ENCODE assay signal across 8 cellular contexts in the genomic region with DNA sequence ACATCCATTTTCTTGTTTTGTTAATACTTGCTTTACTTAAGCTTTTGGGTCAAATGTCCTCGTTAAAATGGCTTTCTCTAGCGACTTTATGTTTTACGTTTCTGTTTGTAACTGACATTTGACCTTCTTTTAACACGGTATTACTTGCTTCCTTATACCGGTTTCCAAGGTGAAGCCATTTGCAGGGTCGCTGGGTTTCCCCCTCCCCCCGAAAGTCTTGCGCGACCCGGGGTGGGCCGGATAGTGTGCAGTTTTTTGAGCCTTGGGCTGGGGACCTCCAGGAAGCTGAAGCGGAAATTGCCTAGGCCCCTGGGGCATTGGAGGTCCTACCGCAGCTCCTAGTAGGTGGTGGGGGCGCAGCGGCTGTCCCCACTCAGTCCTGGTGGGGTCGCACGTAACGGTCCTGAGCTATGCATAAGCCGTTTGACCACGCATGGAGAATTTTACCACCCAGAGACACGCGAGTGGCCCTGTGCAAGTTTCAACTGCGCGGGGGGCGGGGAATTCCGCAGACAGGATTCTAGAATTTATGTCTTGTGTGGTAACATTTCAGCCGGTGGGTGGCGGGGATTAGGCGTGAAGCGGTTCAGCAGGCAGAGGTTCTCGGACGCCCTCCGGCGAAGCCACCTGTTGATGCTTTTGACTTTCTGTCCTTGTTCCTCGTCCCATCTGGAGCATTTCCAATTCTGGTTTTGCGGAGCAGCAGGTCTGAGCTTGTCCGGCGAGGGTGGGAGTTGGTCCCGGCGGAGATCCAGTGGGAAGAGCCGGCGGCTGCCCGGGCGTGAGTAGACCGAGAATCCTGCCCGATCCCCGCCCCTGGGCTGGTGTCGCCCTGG. TPM values are rescaled to one million over a fixed set of nuclear protein-coding genes. Genes with fewer than 3 reads are reported as not detected.
A peak's percentile ranks its signal among the peaks of the same experiment; 100 is the strongest.
DNase-seq lines count a peak whose midpoint lies in the region; ATAC-seq and TF ChIP-seq lines count a peak whose summit lies in the region.

No MANE protein-coding gene starts in this region.

- under 1% methylated on average over 24 of the region's 48 CpGs for WGBS in mammary epithelial cell (ENCODE audit: low coverage, missing lambda C conversion rate)

- CTCF ChIA-PET in mammary epithelial cell (lab: Charles Lee; ENCODE audit: low non-redundant PET) = interaction anchor here (0.6 to 0.7 kb wide), 3 partner anchors 33 to 40 kb away, joined by 3 to 5 read pairs (median 3); no protein-coding TSS in a partner anchor

- H3K27ac ChIP-seq in VCaP (peak overlapping the region; percentile 98), mammary epithelial cell (ENCODE audit: insufficient read depth, low read depth, low read length) (peak overlapping the region; percentile 90)

- dilution Hi-C loops in mammary epithelial cell (cut with HindIII; ENCODE audit: low sequenced_read_pairs) = loop anchor here (5.0 kb wide), 2 partner anchors 34 to 36 kb away; no protein-coding TSS in a partner anchor

- no peaks in the 10 kb centered on the region for H3K9me3 ChIP-seq in mammary epithelial cell (replicated peaks; ENCODE audit: insufficient read depth, low read length)

- no peaks in the 10 kb centered on the region for H3K27me3 ChIP-seq in mammary epithelial cell (ENCODE audit: insufficient read depth, low read length)

- in situ Hi-C loops in mammary epithelial cell (cut with MboI; ENCODE audit: low sequenced_read_pairs in 2 of 2) = loop anchor here in 1 of 2 donors (5.0 kb wide), 1 partner anchor 34 kb away; no protein-coding TSS in a partner anchor

- H3K4me1 ChIP-seq in mammary epithelial cell (ENCODE audit: insufficient read depth, low read length) = peaks cover 34% of the 10 kb centered on the region

- peaks cover 59% of the 10 kb centered on the region for H3K79me2 ChIP-seq in mammary epithelial cell (ENCODE audit: insufficient read depth, low read length)

- H4K20me1 ChIP-seq in mammary epithelial cell (ENCODE audit: insufficient read depth, low read length) = no peaks in the 10 kb centered on the region

- H3K4me3 ChIP-seq in mammary epithelial cell (replicated peaks in 1 of 3; ENCODE audit: insufficient read depth in 1 of 3, low read depth in 2 of 3, low read length in 3 of 3) = peak overlapping the region; percentile 70 to 77 (median 74)

- no peaks in the 10 kb centered on the region for H3K36me3 ChIP-seq in mammary epithelial cell (ENCODE audit: insufficient read depth, low read length)

- H2AFZ ChIP-seq in mammary epithelial cell (ENCODE audit: low read depth, low read length) = peak overlapping the region; percentile 20

- BruUV-seq in mammary epithelial cell (replicated peaks; lab: Mats Ljungman, UMichigan) = no TSS peak

- ATAC-seq in HG02678 (IDR thresholded peaks at IDR 0.05; ENCODE audit: unreplicated experiment) = peak; percentile 54

- H3K4me2 ChIP-seq in mammary epithelial cell (ENCODE audit: insufficient read depth, low read depth, low read length) = peak overlapping the region; percentile 67

- TF ChIP-seq CTCF in VCaP (conservative IDR thresholded peaks at IDR 0.05) (peak; percentile 59), mammary epithelial cell (conservative IDR thresholded peaks at IDR 0.05 in 1 of 2, IDR thresholded peaks at IDR 0.05 in 1 of 2; ENCODE audit: extremely low read depth in 1 of 2, insufficient read depth in 1 of 2, low read depth in 1 of 2, low read length in 2 of 2) (peak; percentile 18 to 64)

- intact Hi-C loops in mammary epithelial cell (cut with micrococcal nuclease) = loop anchor here (1.0 to 5.0 kb wide), 5 partner anchors 33 to 244 kb away; no protein-coding TSS in a partner anchor

- DNase-seq in NCI-H1436 (lab: John Stamatoyannopoulos, UW) (peak; percentile 44), NCI-H1436 treated with DMSO at 0.1 percent for 48 hours (lab: John Stamatoyannopoulos, UW) (no peak), NCI-H1105 treated with DMSO at 0.1 percent for 48 hours (lab: John Stamatoyannopoulos, UW) (peak; percentile 88), mammary epithelial cell (peak; percentile 98), iris pigment epithelial cell (ENCODE audit: low read depth) (peak; percentile 91)
- DNase-seq in stimulated activated CD4-positive, alpha-beta T cell treated with anti-CD3 and anti-CD28 coated beads, Interleukin-15, amount 100 ng/mL, for 1 hour (ENCODE audit: low read depth in 1 of 2, low spot score in 1 of 2) = peak; percentile 69 to 80

- peak overlapping the region; percentile 99 for H3K9ac ChIP-seq in mammary epithelial cell (ENCODE audit: insufficient read depth, low read length)

RNA-seq across cellular contexts. Expression of gene CFLAR, which starts 2.4 kb away (rescaled TPM):
- 100 to 1,000 TPM in 1 of 2 donors, 10 to 100 TPM in 1; 77.3 to 114 TPM for total RNA-seq in mammary epithelial cell
- polyA plus RNA-seq in mammary epithelial cell = 20.6 TPM
- polyA minus RNA-seq in mammary epithelial cell = 64.2 TPM

RNA-seq across cellular contexts. Expression of gene NDUFB3, which starts 46.5 kb away (rescaled TPM):
- 10 to 100 TPM; 23.7 to 84.9 TPM for total RNA-seq in mammary epithelial cell
- polyA plus RNA-seq in mammary epithelial cell = 69.3 TPM
- polyA minus RNA-seq in mammary epithelial cell = 17.2 TPM

RNA-seq across cellular contexts. Expression of gene HYCC2, which starts 46.9 kb away (rescaled TPM):
- 10 to 100 TPM; 15.0 to 15.2 TPM for total RNA-seq in mammary epithelial cell
- 3.3 TPM for polyA plus RNA-seq in mammary epithelial cell
- polyA minus RNA-seq in mammary epithelial cell = 17.1 TPM
